ENCODE assay signal across 2 cellular contexts in the genomic region with DNA sequence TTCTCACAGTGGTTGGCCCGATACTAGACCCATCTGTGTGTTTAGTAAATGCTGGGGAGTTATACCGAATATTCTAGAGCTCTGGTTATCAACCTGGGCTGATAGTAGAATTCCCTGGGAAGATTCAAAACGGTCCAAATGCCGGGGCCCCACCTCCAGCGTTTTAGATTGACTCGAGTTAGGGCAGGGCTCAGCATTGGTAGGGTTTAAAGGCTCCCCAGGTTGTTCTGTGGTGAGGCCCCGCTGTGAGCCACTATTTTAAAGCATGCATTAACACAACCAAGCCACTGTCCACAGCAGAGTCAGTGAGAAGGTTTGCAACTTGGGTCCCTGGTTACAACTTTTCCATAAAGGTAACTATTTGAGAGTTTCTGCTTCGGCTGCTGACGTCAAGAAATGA.
TF ChIP-seq lines count a peak whose summit lies in the region.

No MANE protein-coding gene starts in this region.

TF ChIP-seq in GM23338, 12 proteins besides CTCF, POLR2A, EP300 and RAD21 (continued from another document):
- TF ChIP-seq ZNF462 (CRISPR knock-in tag; IDR thresholded peaks at IDR 0.05) (no peak), REST (IDR thresholded peaks at IDR 0.05; ENCODE audit: unreplicated experiment) (no peak), EZH2phosphoT487 (IDR thresholded peaks at IDR 0.05; ENCODE audit: unreplicated experiment) (no peak), ZNF114 (CRISPR knock-in tag; IDR thresholded peaks at IDR 0.05) (no peak), STAT1 (IDR thresholded peaks at IDR 0.05; ENCODE audit: unreplicated experiment) (no peak), POLR2AphosphoS5 (IDR thresholded peaks at IDR 0.05; ENCODE audit: low read depth) (no peak)
- TF ChIP-seq, protein P1, sequence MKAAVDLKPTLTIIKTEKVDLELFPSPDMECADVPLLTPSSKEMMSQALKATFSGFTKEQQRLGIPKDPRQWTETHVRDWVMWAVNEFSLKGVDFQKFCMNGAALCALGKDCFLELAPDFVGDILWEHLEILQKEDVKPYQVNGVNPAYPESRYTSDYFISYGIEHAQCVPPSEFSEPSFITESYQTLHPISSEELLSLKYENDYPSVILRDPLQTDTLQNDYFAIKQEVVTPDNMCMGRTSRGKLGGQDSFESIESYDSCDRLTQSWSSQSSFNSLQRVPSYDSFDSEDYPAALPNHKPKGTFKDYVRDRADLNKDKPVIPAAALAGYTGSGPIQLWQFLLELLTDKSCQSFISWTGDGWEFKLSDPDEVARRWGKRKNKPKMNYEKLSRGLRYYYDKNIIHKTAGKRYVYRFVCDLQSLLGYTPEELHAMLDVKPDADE (IDR thresholded peaks at IDR 0.05), result no peak

TF ChIP-seq in WTC11, 78 proteins besides CTCF, POLR2A, EP300 and RAD21 (continued from another document):
- TF ChIP-seq ATF2 (CRISPR knock-in tag; IDR thresholded peaks at IDR 0.05; ENCODE audit: borderline replicate concordance, low read depth) (no peak), FOXP4 (CRISPR knock-in tag; IDR thresholded peaks at IDR 0.05) (no peak)
TF ChIP-seq in WTC11: peak in this region for 0.
